Comparison of ENCODE assay signal across 10 cellular contexts in genomic region chr20:49990310-49990720, GRCh38. TPM values are rescaled to one million over a fixed set of nuclear protein-coding genes. Genes with fewer than 3 reads are reported as not detected.
DNase-seq lines count a peak whose midpoint lies in the region; ATAC-seq and TF ChIP-seq lines count a peak whose summit lies in the region.
"Had no signal": no experiment of that assay in that cellular context is flagged by ENCODE, and none has a peak within 500 bp of the region (broad histone marks: within the 10 kb centered on the region; RNA-seq: fewer than 3 reads in every experiment).

No MANE protein-coding gene starts in this region.

- H2BK15ac ChIP-seq in neuronal stem cell (ENCODE audit: low read length), result peak overlapping the region; percentile 32

- H3K27ac ChIP-seq in A673 (ENCODE audit: low read depth, low read length, poor library complexity, severe bottlenecking), result peak overlapping the region; percentile 47
- peak overlapping the region; percentile 69 for H3K27ac ChIP-seq in neuronal stem cell (replicated peaks; ENCODE audit: low read length)
- no peak overlapping the region for H3K27ac ChIP-seq in CD8-positive, alpha-beta T cell (ENCODE audit: low read depth, low read length)

- H3K4me1 ChIP-seq in A673 (ENCODE audit: insufficient read depth, low read length, poor library complexity, severe bottlenecking) (peaks cover 22% of the 10 kb centered on the region), NT2/D1 (ENCODE audit: insufficient read depth, insufficient read length) (peaks cover 37% of the 10 kb centered on the region), neuronal stem cell (ENCODE audit: control insufficient read depth in 2 of 2, insufficient read depth in 1 of 2, low read depth in 1 of 2, low read length in 2 of 2) (peaks cover 23 to 33% of the 10 kb centered on the region in 2 donors)
- H3K4me1 ChIP-seq in CD8-positive, alpha-beta T cell (ENCODE audit: insufficient read depth, low read length), result no peaks in the 10 kb centered on the region

- no peak overlapping the region for H2BK12ac ChIP-seq in neuronal stem cell (ENCODE audit: low read length)

- POLR2A ChIA-PET in A673 (lab: Charles Lee; ENCODE audit: low non-redundant PET), result no interaction called here
- POLR2A ChIA-PET in CD8-positive, alpha-beta T cell (lab: Charles Lee), result no interaction called here

- H3K4me3 Mint-ChIP-seq in CD8-positive, alpha-beta T cell, result no peak overlapping the region
- H3K4me3 Mint-ChIP-seq: B cell had no signal

- H3K9me3 ChIP-seq in A673 (ENCODE audit: low read depth, low read length, poor library complexity, severe bottlenecking) (no peaks in the 10 kb centered on the region), NT2/D1 (ENCODE audit: insufficient read depth, low read length) (no peaks in the 10 kb centered on the region), neuronal stem cell (replicated peaks in 1 of 2; ENCODE audit: control insufficient read depth in 2 of 2, insufficient read depth in 1 of 2, low read depth in 1 of 2, low read length in 2 of 2) (no peaks in the 10 kb centered on the region)
- H3K9me3 ChIP-seq in CD8-positive, alpha-beta T cell (ENCODE audit: low read length), result no peaks in the 10 kb centered on the region

- H2BK120ac ChIP-seq in neuronal stem cell (ENCODE audit: low read depth, low read length), result peak overlapping the region; percentile 40

- H3K36me3 ChIP-seq in A673 (ENCODE audit: insufficient read depth, low read length, poor library complexity, severe bottlenecking), result no peaks in the 10 kb centered on the region
- peaks cover 35% of the 10 kb centered on the region for H3K36me3 ChIP-seq in NT2/D1 (ENCODE audit: insufficient read depth, insufficient read length, low read length)
- H3K36me3 ChIP-seq in neuronal stem cell (replicated peaks in 1 of 2; ENCODE audit: control insufficient read depth in 2 of 2, insufficient read depth in 2 of 2, low read length in 2 of 2), result peaks cover 0 to 22% of the 10 kb centered on the region in 2 donors
- no peaks in the 10 kb centered on the region for H3K36me3 ChIP-seq in CD8-positive, alpha-beta T cell (ENCODE audit: insufficient read depth, low read length)

- DNase-seq in A673 (ENCODE audit: low spot score) (no peak), NT2/D1 (ENCODE audit: low read depth, low spot score) (no peak), fibroblast of peridontal ligament (ENCODE audit: extremely low read depth) (peak; percentile 61), neuronal stem cell (ENCODE audit: low spot score) (no peak), NCI-H1694 (lab: John Stamatoyannopoulos, UW) (no peak), COR-L47 (lab: John Stamatoyannopoulos, UW) (no peak)
- DNase-seq in CD8-positive, alpha-beta T cell, result no peak
- DNase-seq: activated CD4-positive, alpha-beta T cell treated with anti-CD3 and anti-CD28 coated beads for 4 hours had no signal

- no peak overlapping the region for H2AK5ac ChIP-seq in neuronal stem cell (ENCODE audit: low read depth, low read length)

- no peak overlapping the region for H3K4me2 ChIP-seq in neuronal stem cell (ENCODE audit: insufficient read depth, low read length, poor library complexity, severe bottlenecking)

- H3K23ac ChIP-seq in neuronal stem cell (ENCODE audit: low read depth, low read length, poor library complexity), result no peak overlapping the region

- H3K4me3 ChIP-seq in A673 (ENCODE audit: low read depth, low read length, poor library complexity, severe bottlenecking) (no peak overlapping the region), NT2/D1 (ENCODE audit: insufficient read length, low read depth) (no peak overlapping the region), neuronal stem cell (ENCODE audit: low read length in 2 of 2) (no peak overlapping the region)
- H3K4me3 ChIP-seq in CD8-positive, alpha-beta T cell (ENCODE audit: low read depth, low read length), result no peak overlapping the region

- H3K27me3 ChIP-seq in A673 (replicated peaks; ENCODE audit: insufficient read depth, low read depth, low read length, poor library complexity), result no peaks in the 10 kb centered on the region
- no peaks in the 10 kb centered on the region for H3K27me3 ChIP-seq in NT2/D1 (ENCODE audit: insufficient read depth, insufficient read length)
- H3K27me3 ChIP-seq in neuronal stem cell (ENCODE audit: control insufficient read depth in 3 of 3, insufficient read depth in 3 of 3, low read depth in 1 of 3, low read length in 3 of 3), result no peaks in the 10 kb centered on the region
- H3K27me3 ChIP-seq in CD8-positive, alpha-beta T cell (ENCODE audit: insufficient read depth, low read length), result no peaks in the 10 kb centered on the region

- H3K27ac Mint-ChIP-seq in CD8-positive, alpha-beta T cell, result no peak overlapping the region
- H3K27ac Mint-ChIP-seq: B cell had no signal

- intact Hi-C loops in A673 (cut with micrococcal nuclease; ENCODE audit: unreplicated experiment), result no loop called here
- intact Hi-C loops in CD8-positive, alpha-beta T cell (cut with DNase I, micrococcal nuclease), result no loop called here

- H4K91ac ChIP-seq in neuronal stem cell (ENCODE audit: low read depth, low read length, poor library complexity), result peak overlapping the region; percentile 38

- no peak for TF ChIP-seq CTCF in A673 (conservative IDR thresholded peaks at IDR 0.05; ENCODE audit: low read depth, low read length)
- no peak for TF ChIP-seq CTCF in CD8-positive, alpha-beta T cell (IDR thresholded peaks at IDR 0.05)

- H2AFZ ChIP-seq in neuronal stem cell (ENCODE audit: low read length), result peak overlapping the region; percentile 88

- no peak overlapping the region for H4K8ac ChIP-seq in neuronal stem cell (ENCODE audit: low read depth, low read length)

- H3K9ac ChIP-seq in NT2/D1 (ENCODE audit: insufficient read length, low read depth), result peak overlapping the region; percentile 61
- peak overlapping the region; percentile 27 for H3K9ac ChIP-seq in neuronal stem cell (ENCODE audit: low read depth, low read length, poor library complexity)

- no peak overlapping the region for H2BK5ac ChIP-seq in neuronal stem cell (ENCODE audit: low read length)

- ATAC-seq in HG02981 (IDR thresholded peaks at IDR 0.05; ENCODE audit: unreplicated experiment), result no peak
- ATAC-seq in CD8-positive, alpha-beta T cell, result no peak

- CTCF ChIA-PET in A673 (lab: Charles Lee), result no interaction called here
- CTCF ChIA-PET in CD8-positive, alpha-beta T cell (lab: Charles Lee), result interaction anchor here (1.6 to 3.5 kb wide), 3 partner anchors 12 to 179 kb away, joined by 4 to 17 read pairs (median 6); no protein-coding TSS in a partner anchor

- peak overlapping the region; percentile 76 for H3K18ac ChIP-seq in neuronal stem cell (ENCODE audit: low read length)

- no peaks in the 10 kb centered on the region for H3K79me1 ChIP-seq in neuronal stem cell (ENCODE audit: low read depth, low read length)

- no TSS peak for BruUV-seq in A673 (replicated peaks; lab: Mats Ljungman, UMichigan)

- no CpG with 5 or more reads among the region's 7 CpGs for WGBS in neuronal stem cell (ENCODE audit: extremely low coverage in 2 of 2, insufficient read length in 2 of 2, insufficient replicate concordance in 1 of 2), 2 donors

- H3K27me3 Mint-ChIP-seq in CD8-positive, alpha-beta T cell (ENCODE audit: low read depth), result peaks cover 2% of the 10 kb centered on the region
- H3K27me3 Mint-ChIP-seq: B cell had no signal

- H3K36me3 Mint-ChIP-seq in CD8-positive, alpha-beta T cell, result no peaks in the 10 kb centered on the region

- no peaks in the 10 kb centered on the region for H3K4me1 Mint-ChIP-seq in CD8-positive, alpha-beta T cell (ENCODE audit: low read depth)

- H3K9me3 Mint-ChIP-seq in CD8-positive, alpha-beta T cell, result no peaks in the 10 kb centered on the region

- no peak overlapping the region for H3K4ac ChIP-seq in neuronal stem cell (ENCODE audit: low read length)

- H3K14ac ChIP-seq in neuronal stem cell (ENCODE audit: low read length), result no peak overlapping the region

RNA-seq across cellular contexts. Expression of gene SNAI1, which starts 7.5 kb away (rescaled TPM):
- 4.1 and 4.4 TPM in 2 replicates for total RNA-seq in A673 (2021)
- 3.5 TPM for polyA plus RNA-seq in neuronal stem cell (2013, experiment 1 of 2)
- polyA plus RNA-seq in neuronal stem cell (2013, experiment 2 of 2), result 3.7 TPM
- total RNA-seq in CD8-positive, alpha-beta T cell, result 1 to 10 TPM; 3.0 to 3.1 TPM

RNA-seq across cellular contexts. Expression of gene RNF114, which starts 54.1 kb away (rescaled TPM):
- 83.6 and 90.0 TPM in 2 replicates for total RNA-seq in A673 (2021)
- 37.2 TPM for polyA plus RNA-seq in neuronal stem cell (2013, experiment 1 of 2)
- polyA plus RNA-seq in neuronal stem cell (2013, experiment 2 of 2), result 37.0 TPM
- total RNA-seq in CD8-positive, alpha-beta T cell, result 100 to 1,000 TPM; 137 to 151 TPM
